ENCODE assay signal across 6 cellular contexts in the genomic region with DNA sequence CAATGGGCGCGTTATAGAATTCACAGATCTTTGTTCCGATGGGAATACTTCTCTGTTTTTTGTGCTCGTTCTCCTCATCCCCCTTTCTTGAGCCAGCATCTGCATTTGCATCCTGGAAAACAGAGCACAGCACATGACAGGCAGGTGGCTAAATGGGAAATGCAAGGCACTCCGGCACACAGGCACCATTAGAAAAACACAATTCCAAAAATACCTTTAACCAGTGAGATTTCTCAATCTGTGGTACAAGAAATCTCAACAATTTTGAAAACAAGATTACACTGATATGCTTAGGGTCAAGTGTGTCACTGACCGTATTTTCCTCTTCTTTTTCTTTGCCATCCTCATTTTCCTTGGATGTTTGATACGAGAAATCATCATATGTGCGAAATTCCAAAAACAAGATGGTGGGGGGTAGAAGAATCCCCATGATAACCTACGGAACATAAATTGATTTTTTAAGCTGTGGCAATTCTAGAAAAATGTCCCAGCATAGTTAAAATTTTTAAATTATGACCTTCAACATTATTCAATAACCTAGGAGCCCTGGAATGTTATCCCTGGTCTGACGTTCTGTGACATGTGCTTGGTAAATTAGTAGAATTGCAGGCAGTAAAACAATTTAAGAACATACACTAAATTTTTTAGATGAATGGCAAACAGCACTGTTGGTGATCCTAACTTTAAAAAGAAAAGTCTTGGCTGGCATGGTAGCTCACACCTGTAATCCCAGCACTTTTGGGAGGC.
"Had no signal": no experiment of that assay in that cellular context is flagged by ENCODE, and none has a peak within 500 bp of the region (broad histone marks: within the 10 kb centered on the region; RNA-seq: fewer than 3 reads in every experiment).

No MANE protein-coding gene starts in this region.

- H2AFZ ChIP-seq: GM23248 had no signal

- H3K4me3 ChIP-seq: GM23248 had no signal

- H3K4me3 Mint-ChIP-seq: H9, IgD-negative memory B cell had no signal

- DNase-seq: GM23248, H9, HCEC 1CT, KBM-7 had no signal

- H3K27ac Mint-ChIP-seq: IgD-negative memory B cell had no signal

- H3K9me3 Mint-ChIP-seq: H9, IgD-negative memory B cell had no signal

- H3K9ac ChIP-seq: GM23248 had no signal

- H3K27ac ChIP-seq: GM23248, HL-60 had no signal
